ENCODE assay signal across 27 cellular contexts in the genomic region with DNA sequence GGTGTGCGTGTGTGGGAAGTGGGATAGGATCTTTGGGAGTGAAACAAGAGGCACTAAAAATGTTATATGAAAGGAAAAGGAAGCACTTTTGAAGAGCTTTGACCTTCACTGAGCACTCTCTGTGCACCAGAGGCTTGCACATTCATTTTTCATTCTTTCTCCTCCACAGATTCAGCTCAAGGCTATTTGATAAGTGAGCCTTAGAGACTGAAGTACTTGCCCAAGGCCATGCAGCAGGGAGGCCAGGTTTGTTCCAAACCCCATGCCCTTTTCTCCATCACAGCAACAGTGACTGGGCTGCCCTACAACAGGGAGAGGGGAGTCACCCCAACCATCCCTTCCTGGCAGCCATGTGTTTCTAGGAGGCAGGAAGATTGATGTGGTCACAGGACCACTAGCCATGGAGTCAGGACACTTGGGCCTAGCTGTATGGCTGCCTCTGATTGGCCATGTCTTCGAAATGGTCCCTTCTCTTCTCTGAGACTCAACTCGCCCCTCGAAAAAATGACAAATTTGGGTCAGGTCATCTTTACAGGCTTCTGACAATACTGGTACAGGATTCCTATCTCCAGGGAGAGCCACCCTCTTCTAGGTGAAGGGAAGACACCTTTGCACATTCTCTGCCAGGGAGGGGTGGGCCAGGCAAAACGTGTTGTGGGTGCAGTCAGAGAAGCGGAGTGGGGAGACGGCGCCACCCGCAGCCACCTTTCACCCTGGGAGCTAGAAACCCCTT.
"Had no signal": no experiment of that assay in that cellular context is flagged by ENCODE, and none has a peak within 500 bp of the region (broad histone marks: within the 10 kb centered on the region; RNA-seq: fewer than 3 reads in every experiment).

No MANE protein-coding gene starts in this region.

- H3K9ac ChIP-seq: neural progenitor cell had no signal

- H3K36me3 Mint-ChIP-seq: immature natural killer cell; naive thymus-derived CD4-positive, alpha-beta T cell; natural killer cell treated with Interleukin-12 subunit alpha and Interleukin-12 subunit beta and Interleukin-15 and Interleukin-18, amount 100 ng/mL, for 72 hours; stimulated activated effector memory CD8-positive, alpha-beta T cell treated with anti-CD3 and anti-CD28 coated beads, Interleukin-12 subunit alpha, Interleukin-12 subunit beta, amount 100 ng/mL, for 72 hours had no signal

- H3K27ac ChIP-seq: left lung, lower lobe of right lung, neural progenitor cell, right atrium auricular region, right lobe of liver, tibial nerve, upper lobe of left lung, vagina had no signal

- H3K9me3 Mint-ChIP-seq: natural killer cell treated with Interleukin-12 subunit alpha and Interleukin-12 subunit beta and Interleukin-15 and Interleukin-18, amount 100 ng/mL, for 72 hours; stimulated activated effector memory CD8-positive, alpha-beta T cell treated with anti-CD3 and anti-CD28 coated beads, Interleukin-12 subunit alpha, Interleukin-12 subunit beta, amount 100 ng/mL, for 72 hours; stimulated activated naive CD8-positive, alpha-beta T cell treated with anti-CD3 and anti-CD28 coated beads, Interleukin-15, amount 100 ng/mL, for 72 hours had no signal

- H3K27me3 ChIP-seq: neural progenitor cell, ovary, right atrium auricular region, right lobe of liver, tibial nerve, upper lobe of left lung, vagina had no signal

- H3K4me3 Mint-ChIP-seq: immature natural killer cell; naive thymus-derived CD4-positive, alpha-beta T cell; natural killer cell treated with Interleukin-12 subunit alpha and Interleukin-12 subunit beta and Interleukin-15 and Interleukin-18, amount 100 ng/mL, for 72 hours; stimulated activated effector memory CD8-positive, alpha-beta T cell treated with anti-CD3 and anti-CD28 coated beads, Interleukin-12 subunit alpha, Interleukin-12 subunit beta, amount 100 ng/mL, for 72 hours; stimulated activated naive CD8-positive, alpha-beta T cell treated with anti-CD3 and anti-CD28 coated beads, Interleukin-15, amount 100 ng/mL, for 72 hours had no signal

- FAIRE-seq: islet of Langerhans, kidney had no signal

- H3K36me3 ChIP-seq: left lung, lower lobe of right lung, neural progenitor cell, ovary, right atrium auricular region, right lobe of liver, tibial nerve, upper lobe of left lung, vagina had no signal

- H3K4me3 ChIP-seq: left lung, lower lobe of right lung, mucosa of descending colon, neural progenitor cell, ovary, right atrium auricular region, right lobe of liver, smooth muscle cell, tibial nerve, upper lobe of left lung, vagina had no signal

- H3K27ac Mint-ChIP-seq: immature natural killer cell; naive thymus-derived CD4-positive, alpha-beta T cell; natural killer cell treated with Interleukin-12 subunit alpha and Interleukin-12 subunit beta and Interleukin-15 and Interleukin-18, amount 100 ng/mL, for 72 hours; neural progenitor cell; stimulated activated effector memory CD8-positive, alpha-beta T cell treated with anti-CD3 and anti-CD28 coated beads, Interleukin-12 subunit alpha, Interleukin-12 subunit beta, amount 100 ng/mL, for 72 hours; stimulated activated naive CD8-positive, alpha-beta T cell treated with anti-CD3 and anti-CD28 coated beads, Interleukin-15, amount 100 ng/mL, for 72 hours had no signal

- ATAC-seq: left colon; left lung; lower lobe of right lung; mucosa of descending colon; naive thymus-derived CD4-positive, alpha-beta T cell; natural killer cell treated with Interleukin-12 subunit alpha and Interleukin-12 subunit beta and Interleukin-15 and Interleukin-18, amount 100 ng/mL, for 72 hours; right lobe of liver; stimulated activated effector memory CD8-positive, alpha-beta T cell treated with anti-CD3 and anti-CD28 coated beads, Interleukin-12 subunit alpha, Interleukin-12 subunit beta, amount 100 ng/mL, for 72 hours; stimulated activated naive CD8-positive, alpha-beta T cell treated with anti-CD3 and anti-CD28 coated beads, Interleukin-15, amount 100 ng/mL, for 72 hours had no signal

- H3K4me2 ChIP-seq: neural progenitor cell, smooth muscle cell had no signal

- H3K4me1 Mint-ChIP-seq: immature natural killer cell; naive thymus-derived CD4-positive, alpha-beta T cell; stimulated activated effector memory CD8-positive, alpha-beta T cell treated with anti-CD3 and anti-CD28 coated beads, Interleukin-12 subunit alpha, Interleukin-12 subunit beta, amount 100 ng/mL, for 72 hours; stimulated activated naive CD8-positive, alpha-beta T cell treated with anti-CD3 and anti-CD28 coated beads, Interleukin-15, amount 100 ng/mL, for 72 hours had no signal

- DNase-seq: hypothalamus; immature natural killer cell; kidney; left colon; left lung; lower lobe of right lung; mammary epithelial cell; mesendoderm; midbrain; mucosa of descending colon; naive thymus-derived CD4-positive, alpha-beta T cell; ovary; right lobe of liver; stimulated activated CD4-positive, alpha-beta T cell treated with anti-CD3 and anti-CD28 coated beads, Interleukin-1b, Interleukin-23, amount 100 ng/mL, for 48 hours; stimulated activated CD4-positive, alpha-beta T cell treated with anti-CD3 and anti-CD28 coated beads, Interleukin-4, amount 100 ng/mL, for 24 hours; stimulated activated naive CD4-positive, alpha-beta T cell treated with Interleukin-2 at 50 U/mL for 16 hours; stimulated activated naive CD8-positive, alpha-beta T cell treated with anti-CD3 and anti-CD28 coated beads, Interleukin-15, amount 100 ng/mL, for 72 hours; substantia nigra had no signal

- H3K4me1 ChIP-seq: left lung, lower lobe of right lung, right atrium auricular region, right lobe of liver, upper lobe of left lung, vagina had no signal

- H3K9me3 ChIP-seq: left lung, lower lobe of right lung, mucosa of descending colon, ovary, right atrium auricular region, right lobe of liver, tibial nerve, upper lobe of left lung, vagina had no signal

- H2AFZ ChIP-seq: neural progenitor cell had no signal
